Comparison of ENCODE assay signal across 2 cellular contexts in genomic region chr11:129148487-129148886, GRCh38.
TF ChIP-seq lines count a peak whose summit lies in the region.

No MANE protein-coding gene starts in this region.

TF ChIP-seq in WTC11, 78 proteins besides CTCF, POLR2A, EP300 and RAD21 (continued from another document):
- no peak for TF ChIP-seq ZNF281 (CRISPR knock-in tag; IDR thresholded peaks at IDR 0.05)
- no peak for TF ChIP-seq ERG (CRISPR knock-in tag; IDR thresholded peaks at IDR 0.05)
- TF ChIP-seq GRHL2 (CRISPR knock-in tag; IDR thresholded peaks at IDR 0.05; ENCODE audit: insufficient replicate concordance, severe bottlenecking), result no peak
- no peak for TF ChIP-seq EMX1 (CRISPR knock-in tag; IDR thresholded peaks at IDR 0.05)
- TF ChIP-seq STAT6 (CRISPR knock-in tag; conservative IDR thresholded peaks at IDR 0.05; ENCODE audit: low read depth), result no peak
- no peak for TF ChIP-seq ATF6 (CRISPR knock-in tag; IDR thresholded peaks at IDR 0.05)
- no peak for TF ChIP-seq PRRX2 (CRISPR knock-in tag; IDR thresholded peaks at IDR 0.05)
- TF ChIP-seq ZNF425 (CRISPR knock-in tag; conservative IDR thresholded peaks at IDR 0.05), result no peak
- TF ChIP-seq ESRRA (CRISPR knock-in tag; IDR thresholded peaks at IDR 0.05; ENCODE audit: borderline replicate concordance), result no peak
- TF ChIP-seq MYBL2 (CRISPR knock-in tag; IDR thresholded peaks at IDR 0.05), result no peak

TF ChIP-seq in HepG2, 621 proteins besides CTCF, POLR2A, EP300 and RAD21 (continued from another document):
- TF ChIP-seq PCBP2 (optimal IDR thresholded peaks at IDR 0.05; ENCODE audit: low read depth, low read length, poor library complexity, severe bottlenecking) (no peak), CREM (IDR thresholded peaks at IDR 0.05) (no peak), CREM (CRISPR knock-in tag; IDR thresholded peaks at IDR 0.05) (no peak), ZNF615 (CRISPR knock-in tag; IDR thresholded peaks at IDR 0.05; ENCODE audit: borderline replicate concordance) (no peak), LCORL (IDR thresholded peaks at IDR 0.05) (no peak), LCORL (CRISPR knock-in tag; IDR thresholded peaks at IDR 0.05) (no peak), ZNF547 (CRISPR knock-in tag; IDR thresholded peaks at IDR 0.05) (no peak)
